23 cellular contexts compared by ENCODE assay signal in the genomic region with DNA sequence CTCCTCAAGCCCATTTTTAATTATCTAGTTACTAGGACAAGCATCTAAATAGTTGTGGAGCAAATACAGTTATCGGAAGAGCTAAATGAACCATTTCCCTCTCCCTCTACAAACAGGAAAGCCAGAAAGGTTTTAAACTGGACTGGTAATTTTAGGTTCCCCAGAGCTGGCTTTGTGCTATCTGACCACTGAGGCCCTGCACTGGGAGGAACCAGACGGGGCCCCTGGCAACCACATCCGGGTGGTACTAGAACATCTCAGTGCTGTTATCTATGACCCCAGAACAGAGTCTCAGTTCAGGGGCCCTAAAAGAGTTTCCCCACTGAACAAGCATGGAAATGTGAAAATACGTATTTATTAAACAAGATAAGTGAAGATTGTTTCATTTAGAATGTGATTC. TPM values are rescaled to one million over a fixed set of nuclear protein-coding genes. Genes with fewer than 3 reads are reported as not detected.
A peak's percentile ranks its signal among the peaks of the same experiment; 100 is the strongest.
DNase-seq lines count a peak whose midpoint lies in the region; ATAC-seq, FAIRE-seq and TF ChIP-seq lines count a peak whose summit lies in the region.
"Had no signal": no experiment of that assay in that cellular context is flagged by ENCODE, and none has a peak within 500 bp of the region (broad histone marks: within the 10 kb centered on the region; RNA-seq: fewer than 3 reads in every experiment).

No MANE protein-coding gene starts in this region.

- H3K4me3 ChIP-seq in DOHH2 (ENCODE audit: low read length) (peak overlapping the region; percentile 53), gastroesophageal sphincter (no peak overlapping the region)
- H3K4me3 ChIP-seq: adrenal gland, heart left ventricle, MG63, PC-9, prostate gland, spleen had no signal

- ATAC-seq in gastroesophageal sphincter (no peak), GM21367 (IDR thresholded peaks at IDR 0.05; ENCODE audit: unreplicated experiment) (no peak)
- ATAC-seq: activated T-helper 17 cell treated with anti-CD3 and anti-CD28 coated beads, Interleukin-2, amount 50 U/mL, for 72 hours; heart left ventricle had no signal

- H3K4me1 ChIP-seq in DOHH2 (ENCODE audit: control insufficient read depth, low read length) (peaks cover 27% of the 10 kb centered on the region), gastroesophageal sphincter (no peaks in the 10 kb centered on the region)
- H3K4me1 ChIP-seq: adrenal gland, heart left ventricle, prostate gland had no signal

- WGBS in gastroesophageal sphincter (ENCODE audit: low coverage in 1 of 2), 2 donors, result 96% methylated on average over 4 of the region's 4 CpGs; no CpG with 5 or more reads in 1 of the 2 donors

- H3K9me3 ChIP-seq in DOHH2 (ENCODE audit: control insufficient read depth, insufficient read depth, low read length) (no peaks in the 10 kb centered on the region), gastroesophageal sphincter (no peaks in the 10 kb centered on the region)
- H3K9me3 ChIP-seq: adrenal gland, heart left ventricle, MG63, prostate gland, SK-N-SH, spleen had no signal

- TF ChIP-seq POLR2A in erythroblast (IDR thresholded peaks at IDR 0.05; ENCODE audit: low read length) (no peak), gastroesophageal sphincter (IDR thresholded peaks at IDR 0.05) (no peak)

- H3F3A ChIP-seq in DOHH2 (ENCODE audit: control insufficient read depth, insufficient read depth), result no peaks in the 10 kb centered on the region

- H3K79me2 ChIP-seq in DOHH2 (ENCODE audit: control insufficient read depth, low read length), result no peaks in the 10 kb centered on the region

- H3K4me2 ChIP-seq in DOHH2 (ENCODE audit: low read length), result peak overlapping the region; percentile 66
- H3K4me2 ChIP-seq: PC-9, SK-N-SH had no signal

- TF ChIP-seq CTCF in DOHH2 (IDR thresholded peaks at IDR 0.05; ENCODE audit: low read depth, low read length, poor library complexity, severe bottlenecking) (no peak), GM10266 (IDR thresholded peaks at IDR 0.05; ENCODE audit: control insufficient read depth, insufficient read depth, low read depth, missing control alignments) (no peak), gastroesophageal sphincter (IDR thresholded peaks at IDR 0.05) (no peak)

- H3K27ac ChIP-seq in DOHH2 (ENCODE audit: low read depth, low read length) (peak overlapping the region; percentile 42), gastroesophageal sphincter (no peak overlapping the region)
- H3K27ac ChIP-seq: adrenal gland, heart left ventricle, PC-9, prostate gland, spleen had no signal

- H4K20me1 ChIP-seq in DOHH2 (ENCODE audit: control insufficient read depth, insufficient read depth, low read depth, low read length), result no peaks in the 10 kb centered on the region

- H3K36me3 ChIP-seq in DOHH2 (ENCODE audit: control insufficient read depth, low read length) (no peaks in the 10 kb centered on the region), gastroesophageal sphincter (no peaks in the 10 kb centered on the region)
- H3K36me3 ChIP-seq: adrenal gland, heart left ventricle, MG63, prostate gland, spleen had no signal

- H3K9me2 ChIP-seq in DOHH2 (replicated peaks; ENCODE audit: control insufficient read depth, low read length), result no peaks in the 10 kb centered on the region
- H3K9me2 ChIP-seq: SK-N-SH had no signal

- H3K27me3 ChIP-seq in DOHH2 (ENCODE audit: control insufficient read depth, low read length) (no peaks in the 10 kb centered on the region), gastroesophageal sphincter (no peaks in the 10 kb centered on the region)
- H3K27me3 ChIP-seq: adrenal gland, heart left ventricle, spleen had no signal

- peak; percentile 76 for FAIRE-seq in GM19239 (lab: Jason Lieb, UNC)
- FAIRE-seq: keratinocyte had no signal

- no peak for DNase-seq in GM19239 (ENCODE audit: insufficient read length, low spot score)
- peak; percentile 97 for DNase-seq in OCI-M2 (lab: John Stamatoyannopoulos, UW; ENCODE audit: unreplicated experiment)
- DNase-seq in erythroblast (lab: John Stamatoyannopoulos, UW), result peak; percentile 41 to 69
- no peak for DNase-seq in GM10266 (ENCODE audit: extremely low spot score)
- DNase-seq in SK-N-DZ (ENCODE audit: low spot score), result no peak
- DNase-seq: effector memory CD4-positive, alpha-beta T cell; heart left ventricle; MG63; NCI-H2029; NCI-H524 treated with DMSO at 0.1 percent for 48 hours; PC-9; SK-N-SH; spleen; trophoblast cell had no signal

- TF ChIP-seq EP300 in gastroesophageal sphincter (IDR thresholded peaks at IDR 0.05), result no peak

RNA-seq across cellular contexts. Expression of a gene that starts 7.7 kb away (rescaled TPM):
- total RNA-seq in gastroesophageal sphincter, result 1 to 10 TPM in 2 of 4 donors, under 1 TPM in 1, not detected in 1; 0.99 to 1.9 (median 1.9) TPM
- polyA plus RNA-seq in SK-N-DZ (2014; cell fraction: cytosol; rRNA removed), result 0.03 and 0.85 TPM in 2 replicates
- 0.45 and 1.3 TPM in 2 replicates for polyA plus RNA-seq in SK-N-DZ (2014; cell fraction: nucleus; rRNA removed)
- total RNA-seq: fibroblast of lung, HT1080 had no signal
- polyA plus RNA-seq: fibroblast of lung had no signal

RNA-seq across cellular contexts. Expression of a gene that starts 9.9 kb away (rescaled TPM):
- 1 to 10 TPM; 3.7 to 7.8 (median 4.3) TPM for total RNA-seq in gastroesophageal sphincter
- 3.5 and 4.2 TPM in 2 replicates for polyA plus RNA-seq in SK-N-DZ (2014; cell fraction: cytosol; rRNA removed)
- polyA plus RNA-seq in SK-N-DZ (2014; cell fraction: nucleus; rRNA removed), result 3.6 and 6.2 TPM in 2 replicates

Comparison
In these comparisons a context has a peak if more than half of its experiments do, and no peak if none do; other contexts are left out.
1. DNase-seq: peak in OCI-M2 (single experiment) and erythroblast (2 of 2); none in GM19239 (single experiment), GM10266 (single experiment) and SK-N-DZ (single experiment).